22 cellular contexts compared by ENCODE assay signal in the genomic region with DNA sequence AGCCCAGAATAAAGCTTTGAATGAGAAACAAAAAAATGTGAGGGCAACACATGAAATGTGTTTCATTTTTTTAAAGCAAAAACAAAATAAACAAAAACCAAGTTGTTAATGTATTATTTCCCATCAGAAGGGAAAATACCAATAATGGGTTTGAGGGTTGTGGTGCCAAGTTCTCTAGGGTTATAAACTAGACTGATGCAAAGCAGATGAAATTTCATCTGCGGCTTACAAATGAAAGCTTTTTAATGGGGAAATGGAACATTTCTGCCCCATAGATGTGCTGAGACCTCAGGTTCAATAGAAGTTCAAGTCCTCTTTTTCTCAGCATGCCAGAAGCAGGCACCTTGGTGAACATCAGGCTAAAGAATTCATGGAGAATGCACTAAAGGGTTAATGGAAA.
"Had no signal": no experiment of that assay in that cellular context is flagged by ENCODE, and none has a peak within 500 bp of the region (broad histone marks: within the 10 kb centered on the region; RNA-seq: fewer than 3 reads in every experiment).

No MANE protein-coding gene starts in this region.

- H3K27ac Mint-ChIP-seq: IgD-negative memory B cell had no signal

- H3K4me3 ChIP-seq: K562, SJSA1, SK-N-MC had no signal

- H3K36me3 ChIP-seq: SJSA1 had no signal

- H3K27ac ChIP-seq: HL-60, KMS-11, SJSA1, SK-N-MC had no signal

- DNase-seq: Kasumi-1, MV-4-11, NCI-H1048, NCI-H1417, NCI-H1436 treated with DMSO at 0.1 percent for 48 hours, NCI-H1694, NCI-H187 treated with DMSO at 0.1 percent for 48 hours, NCI-H2029 treated with DMSO at 0.1 percent for 48 hours, NCI-H2171 treated with DMSO at 0.1 percent for 48 hours, NCI-H345, NCI-H446 treated with DMSO at 0.1 percent for 48 hours, NCI-H510A treated with DMSO at 0.1 percent for 48 hours, NCI-H82, Right ventricle myocardium superior, RPMI8226, SIG-M5 had no signal

- H3K9ac ChIP-seq: KMS-11 had no signal

- H3K9me3 Mint-ChIP-seq: IgD-negative memory B cell had no signal

- H3K4me3 Mint-ChIP-seq: IgD-negative memory B cell had no signal

- H3K4me2 ChIP-seq: KMS-11 had no signal

- H3K36me3 Mint-ChIP-seq: IgD-negative memory B cell had no signal

- H3K27me3 ChIP-seq: SJSA1 had no signal

- H3K9me3 ChIP-seq: SJSA1 had no signal
